12 cellular contexts compared by ENCODE assay signal in genomic region chr2:237459741-237460174, GRCh38. TPM values are rescaled to one million over a fixed set of nuclear protein-coding genes. Genes with fewer than 3 reads are reported as not detected.
DNase-seq lines count a peak whose midpoint lies in the region; ATAC-seq and TF ChIP-seq lines count a peak whose summit lies in the region.
"Had no signal": no experiment of that assay in that cellular context is flagged by ENCODE, and none has a peak within 500 bp of the region (broad histone marks: within the 10 kb centered on the region; RNA-seq: fewer than 3 reads in every experiment).

No MANE protein-coding gene starts in this region.

- no peak for ATAC-seq in GM19395 (IDR thresholded peaks at IDR 0.05; ENCODE audit: unreplicated experiment)

- BruUV-seq in A673 (replicated peaks; lab: Mats Ljungman, UMichigan), result no TSS peak

- CTCF ChIA-PET in A673 (lab: Charles Lee), result no interaction called here

- intact Hi-C loops in A673 (cut with micrococcal nuclease; ENCODE audit: unreplicated experiment), result no loop called here

- H3K27me3 ChIP-seq in A673 (replicated peaks; ENCODE audit: insufficient read depth, low read depth, low read length, poor library complexity), result no peaks in the 10 kb centered on the region

- DNase-seq in AG20443 (ENCODE audit: low spot score) (peak; percentile 79), LHCN-M2 (ENCODE audit: low read depth) (peak; percentile 77), cardiac fibroblast (ENCODE audit: low read depth in 2 of 2) (peak; percentile 73 to 96), myocyte (ENCODE audit: low read depth) (peak; percentile 34), nucleus accumbens (lab: John Stamatoyannopoulos, UW) (no peak), A673 (ENCODE audit: low spot score) (no peak)
- DNase-seq in stimulated activated CD8-positive, alpha-beta memory T cell treated with anti-CD3 and anti-CD28 coated beads, Interleukin-4, amount 100 ng/mL, for 48 hours, result no peak
- DNase-seq: activated CD4-positive, alpha-beta memory T cell treated with anti-CD3 and anti-CD28 coated beads, Interleukin-2, amount 10 ng/mL, durations not matched to agents 7 days and 5 days; NCI-H1930 had no signal

- POLR2A ChIA-PET in A673 (lab: Charles Lee; ENCODE audit: low non-redundant PET), result no interaction called here

- no peaks in the 10 kb centered on the region for H3K4me1 ChIP-seq in A673 (ENCODE audit: insufficient read depth, low read length, poor library complexity, severe bottlenecking)

- no peak overlapping the region for H3K4me3 ChIP-seq in cardiac fibroblast (replicated peaks in 1 of 2; ENCODE audit: low read depth in 2 of 2, low read length in 2 of 2)
- H3K4me3 ChIP-seq in A673 (ENCODE audit: low read depth, low read length, poor library complexity, severe bottlenecking), result no peak overlapping the region

- no peak for TF ChIP-seq CTCF in cardiac fibroblast (IDR thresholded peaks at IDR 0.05; ENCODE audit: low read depth, low read length)
- TF ChIP-seq CTCF in A673 (conservative IDR thresholded peaks at IDR 0.05; ENCODE audit: low read depth, low read length), result no peak

- no peaks in the 10 kb centered on the region for H3K9me3 ChIP-seq in A673 (ENCODE audit: low read depth, low read length, poor library complexity, severe bottlenecking)

- no peak overlapping the region for H3K27ac ChIP-seq in A673 (ENCODE audit: low read depth, low read length, poor library complexity, severe bottlenecking)

- no peaks in the 10 kb centered on the region for H3K36me3 ChIP-seq in A673 (ENCODE audit: insufficient read depth, low read length, poor library complexity, severe bottlenecking)

RNA-seq across cellular contexts. Expression of gene MLPH, which starts 27.3 kb away (rescaled TPM):
- total RNA-seq in LHCN-M2 (2014; rRNA removed) (145 and 155 TPM in 2 replicates), myocyte (47.0 and 51.0 TPM in 2 replicates), A673 (2021) (0.26 TPM in 1 of 2 replicates, not detected in the other)
- 103 TPM for polyA plus RNA-seq in LHCN-M2 (2012)
- polyA plus RNA-seq in myocyte (2012), result 121 TPM
- total RNA-seq: activated CD4-positive, alpha-beta memory T cell treated with anti-CD3 and anti-CD28 coated beads, Interleukin-2, amount 10 ng/mL, durations not matched to agents 7 days and 5 days; skeletal muscle tissue; T-helper 2 cell treated with Interferon-gamma antibody and Interleukin-4, amounts not matched to agents 100 ng/mL and 5 ng/mL, for 36 hours had no signal

RNA-seq across cellular contexts. Expression of gene COL6A3, which starts 45.8 kb away (rescaled TPM):
- 5.2 and 9.2 TPM in 2 replicates for total RNA-seq in LHCN-M2 (2014; rRNA removed)
- polyA plus RNA-seq in LHCN-M2 (2012), result 2.5 TPM
- 9.0 and 9.1 TPM in 2 replicates for total RNA-seq in myocyte
- 60.9 TPM for polyA plus RNA-seq in myocyte (2012)
- 0.86 and 2.2 TPM in 2 replicates for total RNA-seq in A673 (2021)

Comparison
In these comparisons a context has a peak if more than half of its experiments do, and no peak if none do; other contexts are left out.
1. DNase-seq: peak in AG20443 (single experiment), LHCN-M2 (single experiment), cardiac fibroblast (2 of 2) and myocyte (single experiment); none in nucleus accumbens (0 of 56), stimulated activated CD8-positive, alpha-beta memory T cell treated with anti-CD3 and anti-CD28 coated beads, Interleukin-4, amount 100 ng/mL, for 48 hours (single experiment) and A673 (single experiment).
2. RNA of gene MLPH, which starts 27.3 kb away (total RNA-seq): 145 to 155 TPM in LHCN-M2 and 47.0 to 51.0 TPM in myocyte; 0.26 TPM in A673; every median in the first group is over 10 times any median in the second.